In genomic region chr14:61331992-61332657, GRCh38 we compare ENCODE assay signal across 13 cellular contexts. TPM values are rescaled to one million over a fixed set of nuclear protein-coding genes. Genes with fewer than 3 reads are reported as not detected.
DNase-seq lines count a peak whose midpoint lies in the region; ATAC-seq and TF ChIP-seq lines count a peak whose summit lies in the region.
"Had no signal": no experiment of that assay in that cellular context is flagged by ENCODE, and none has a peak within 500 bp of the region (broad histone marks: within the 10 kb centered on the region; RNA-seq: fewer than 3 reads in every experiment).

No MANE protein-coding gene starts in this region.

- H3K27ac Mint-ChIP-seq in activated CD4-positive, alpha-beta T cell treated with anti-CD3 and anti-CD28 coated beads, Interleukin-2, amount 10 ng/mL, durations not matched to agents 24 days and 14 days = peak overlapping the region; percentile 93
- peak overlapping the region; percentile 98 for H3K27ac Mint-ChIP-seq in activated naive CD8-positive, alpha-beta T cell treated with anti-CD3 and anti-CD28 coated beads for 36 hours
- peak overlapping the region; percentile 90 to 98 for H3K27ac Mint-ChIP-seq in natural killer cell treated with Interleukin-12 subunit alpha and Interleukin-12 subunit beta and Interleukin-15 and Interleukin-18, amount 100 ng/mL, for 72 hours

- ATAC-seq in natural killer cell treated with Interleukin-12 subunit alpha and Interleukin-12 subunit beta and Interleukin-15 and Interleukin-18, amount 100 ng/mL, for 72 hours = no peak
- ATAC-seq in HG03439 (IDR thresholded peaks at IDR 0.05; ENCODE audit: unreplicated experiment) = no peak
- ATAC-seq in omental fat pad (ENCODE audit: low FRiP score) = no peak
- ATAC-seq: A549, HCT116, left colon had no signal

- CTCF ChIA-PET in GM10248 (lab: Yijun Ruan, JAX) = interaction anchor here (0.7 to 2.5 kb wide), 4 partner anchors 9 to 505 kb away, joined by 3 to 12 read pairs (median 3); partner anchors contain the start of gene PRKCH

- H3K4me3 Mint-ChIP-seq in activated CD4-positive, alpha-beta T cell treated with anti-CD3 and anti-CD28 coated beads, Interleukin-2, amount 10 ng/mL, durations not matched to agents 24 days and 14 days = peak overlapping the region; percentile 82
- peak overlapping the region; percentile 75 for H3K4me3 Mint-ChIP-seq in activated naive CD8-positive, alpha-beta T cell treated with anti-CD3 and anti-CD28 coated beads for 36 hours
- H3K4me3 Mint-ChIP-seq in natural killer cell treated with Interleukin-12 subunit alpha and Interleukin-12 subunit beta and Interleukin-15 and Interleukin-18, amount 100 ng/mL, for 72 hours = peak overlapping the region; percentile 94

- H3K36me3 Mint-ChIP-seq in activated CD4-positive, alpha-beta T cell treated with anti-CD3 and anti-CD28 coated beads, Interleukin-2, amount 10 ng/mL, durations not matched to agents 24 days and 14 days (ENCODE audit: low read depth) = peaks cover 26% of the 10 kb centered on the region
- H3K36me3 Mint-ChIP-seq in activated naive CD8-positive, alpha-beta T cell treated with anti-CD3 and anti-CD28 coated beads for 36 hours = peaks cover 50% of the 10 kb centered on the region
- peaks cover 12% of the 10 kb centered on the region for H3K36me3 Mint-ChIP-seq in natural killer cell treated with Interleukin-12 subunit alpha and Interleukin-12 subunit beta and Interleukin-15 and Interleukin-18, amount 100 ng/mL, for 72 hours
- H3K36me3 Mint-ChIP-seq: IgD-negative memory B cell had no signal

- DNase-seq in activated CD4-positive, alpha-beta T cell treated with anti-CD3 and anti-CD28 coated beads, Interleukin-2, amount 10 ng/mL, durations not matched to agents 24 days and 14 days = peak; percentile 56
- no peak for DNase-seq in activated CD4-positive, alpha-beta T cell treated with anti-CD3 and anti-CD28 coated beads, Interleukin-2, amount 50 U/mL, for 1 hour
- DNase-seq in activated naive CD8-positive, alpha-beta T cell treated with anti-CD3 and anti-CD28 coated beads for 36 hours = no peak
- DNase-seq in natural killer cell treated with Interleukin-12 subunit alpha and Interleukin-12 subunit beta and Interleukin-15 and Interleukin-18, amount 100 ng/mL, for 72 hours (ENCODE audit: low spot score) = no peak
- DNase-seq in GM10248 (ENCODE audit: extremely low spot score) (no peak), omental fat pad (ENCODE audit: low spot score) (no peak)
- DNase-seq: left colon, NCI-H1092 treated with DMSO at 0.1 percent for 48 hours had no signal

- POLR2A ChIA-PET in GM10248 (lab: Yijun Ruan, JAX) = no interaction called here

- H3K9me3 Mint-ChIP-seq in activated CD4-positive, alpha-beta T cell treated with anti-CD3 and anti-CD28 coated beads, Interleukin-2, amount 10 ng/mL, durations not matched to agents 24 days and 14 days = no peaks in the 10 kb centered on the region
- H3K9me3 Mint-ChIP-seq in activated naive CD8-positive, alpha-beta T cell treated with anti-CD3 and anti-CD28 coated beads for 36 hours = no peaks in the 10 kb centered on the region
- H3K9me3 Mint-ChIP-seq in natural killer cell treated with Interleukin-12 subunit alpha and Interleukin-12 subunit beta and Interleukin-15 and Interleukin-18, amount 100 ng/mL, for 72 hours = no peaks in the 10 kb centered on the region

- peak overlapping the region; percentile 92 for H3K27ac ChIP-seq in KOPT-K1 (ENCODE audit: low read depth, low read length, poor library complexity, severe bottlenecking)
- H3K27ac ChIP-seq: A549 had no signal

- H3K36me3 ChIP-seq in KOPT-K1 (ENCODE audit: insufficient read depth, low read length) = peaks cover 30% of the 10 kb centered on the region

- peaks cover 77% of the 10 kb centered on the region for H3K4me1 Mint-ChIP-seq in activated CD4-positive, alpha-beta T cell treated with anti-CD3 and anti-CD28 coated beads, Interleukin-2, amount 10 ng/mL, durations not matched to agents 24 days and 14 days
- peaks cover 81% of the 10 kb centered on the region for H3K4me1 Mint-ChIP-seq in activated naive CD8-positive, alpha-beta T cell treated with anti-CD3 and anti-CD28 coated beads for 36 hours
- H3K4me1 Mint-ChIP-seq in natural killer cell treated with Interleukin-12 subunit alpha and Interleukin-12 subunit beta and Interleukin-15 and Interleukin-18, amount 100 ng/mL, for 72 hours (ENCODE audit: low read depth in 2 of 2) = peaks cover 73 to 86% of the 10 kb centered on the region in 2 donors

- no peaks in the 10 kb centered on the region for H3K27me3 Mint-ChIP-seq in activated CD4-positive, alpha-beta T cell treated with anti-CD3 and anti-CD28 coated beads, Interleukin-2, amount 10 ng/mL, durations not matched to agents 24 days and 14 days
- no peaks in the 10 kb centered on the region for H3K27me3 Mint-ChIP-seq in activated naive CD8-positive, alpha-beta T cell treated with anti-CD3 and anti-CD28 coated beads for 36 hours
- H3K27me3 Mint-ChIP-seq in natural killer cell treated with Interleukin-12 subunit alpha and Interleukin-12 subunit beta and Interleukin-15 and Interleukin-18, amount 100 ng/mL, for 72 hours = no peaks in the 10 kb centered on the region

- intact Hi-C loops in activated CD4-positive, alpha-beta T cell treated with anti-CD3 and anti-CD28 coated beads, Interleukin-2, amount 10 ng/mL, durations not matched to agents 24 days and 14 days (cut with micrococcal nuclease) = loop anchor here (2.0 to 10.0 kb wide), 4 partner anchors 57 to 577 kb away; partner anchors contain the start of gene HIF1A

- no peaks in the 10 kb centered on the region for H3K9me3 ChIP-seq in KOPT-K1 (ENCODE audit: insufficient read depth, low read length, poor library complexity, severe bottlenecking)
- H3K9me3 ChIP-seq: A549 had no signal

- TF ChIP-seq CTCF in GM10248 (IDR thresholded peaks at IDR 0.05; ENCODE audit: control extremely low read depth, extremely low read depth, low read depth, missing control alignments) (no peak), omental fat pad (IDR thresholded peaks at IDR 0.05) (no peak)

RNA-seq across cellular contexts. Expression of gene PRKCH, which starts 10.7 kb away (rescaled TPM):
- total RNA-seq in activated CD4-positive, alpha-beta T cell treated with anti-CD3 and anti-CD28 coated beads, Interleukin-2, amount 10 ng/mL, durations not matched to agents 24 days and 14 days = 108 and 118 TPM in 2 replicates
- 100 to 1,000 TPM; 176 to 177 TPM for total RNA-seq in activated naive CD8-positive, alpha-beta T cell treated with anti-CD3 and anti-CD28 coated beads for 36 hours
- total RNA-seq in natural killer cell treated with Interleukin-12 subunit alpha and Interleukin-12 subunit beta and Interleukin-15 and Interleukin-18, amount 100 ng/mL, for 72 hours = 100 to 1,000 TPM; 182 to 216 TPM
- 10 to 100 TPM; 15.7 to 74.7 (median 38.4) TPM for total RNA-seq in omental fat pad

RNA-seq across cellular contexts. Expression of gene TMEM30B, which starts 51.0 kb away (rescaled TPM):
- 0.44 and 0.47 TPM in 2 replicates for total RNA-seq in activated CD4-positive, alpha-beta T cell treated with anti-CD3 and anti-CD28 coated beads, Interleukin-2, amount 10 ng/mL, durations not matched to agents 24 days and 14 days
- total RNA-seq in activated naive CD8-positive, alpha-beta T cell treated with anti-CD3 and anti-CD28 coated beads for 36 hours = 1 to 10 TPM; 1.8 to 2.0 TPM
- total RNA-seq in natural killer cell treated with Interleukin-12 subunit alpha and Interleukin-12 subunit beta and Interleukin-15 and Interleukin-18, amount 100 ng/mL, for 72 hours = 1 to 10 TPM in 1 of 2 donors, under 1 TPM in 1; 0.81 to 1.2 TPM
- total RNA-seq in omental fat pad = 1 to 10 TPM; 1.9 to 4.6 (median 2.5) TPM
